Comparison of ENCODE assay signal across 27 cellular contexts in the genomic region with DNA sequence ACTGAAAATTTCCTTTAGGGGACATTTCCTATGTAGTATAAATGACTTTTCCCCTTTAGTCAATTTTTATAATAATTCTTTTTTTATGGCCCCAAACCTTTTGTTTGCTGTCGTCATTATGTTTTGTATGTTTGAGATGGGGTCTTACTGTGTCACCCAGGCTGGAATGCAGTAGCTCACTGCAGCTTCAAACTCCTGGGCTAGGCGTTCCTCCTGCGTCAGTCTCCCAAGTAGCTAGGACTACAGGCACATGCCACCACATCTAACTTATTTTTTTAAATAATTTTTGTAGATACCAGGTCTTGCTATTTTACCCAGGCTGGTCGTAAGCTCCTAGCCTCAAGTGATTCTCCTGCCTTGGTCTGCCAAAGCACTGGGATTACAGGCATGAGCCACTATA.
"Had no signal": no experiment of that assay in that cellular context is flagged by ENCODE, and none has a peak within 500 bp of the region (broad histone marks: within the 10 kb centered on the region; RNA-seq: fewer than 3 reads in every experiment).

No MANE protein-coding gene starts in this region.

- ATAC-seq: effector memory CD8-positive, alpha-beta T cell; natural killer cell had no signal

- H3K27ac ChIP-seq: breast epithelium, esophagus muscularis mucosa, left ventricle myocardium inferior, sigmoid colon, stomach, suprapubic skin, tibial nerve, WERI-Rb-1 had no signal

- H3K4me1 ChIP-seq: breast epithelium, esophagus muscularis mucosa, left ventricle myocardium inferior, sigmoid colon, stomach, suprapubic skin had no signal

- H3K36me3 ChIP-seq: breast epithelium, esophagus muscularis mucosa, left ventricle myocardium inferior, sigmoid colon, stomach, suprapubic skin, tibial nerve, WERI-Rb-1 had no signal

- H3K9me3 ChIP-seq: breast epithelium, esophagus muscularis mucosa, left ventricle myocardium inferior, sigmoid colon, stomach, suprapubic skin, tibial nerve had no signal

- H3K27me3 Mint-ChIP-seq: activated CD4-positive, alpha-beta T cell treated with anti-CD3 and anti-CD28 coated beads, Interleukin-2, amount 10 ng/mL, durations not matched to agents 7 days and 5 days; activated naive CD8-positive, alpha-beta T cell; central memory CD8-positive, alpha-beta T cell; effector memory CD8-positive, alpha-beta T cell; progenitor cell of endocrine pancreas had no signal

- H3K4me1 Mint-ChIP-seq: natural killer cell had no signal

- H3K27ac Mint-ChIP-seq: effector memory CD8-positive, alpha-beta T cell; natural killer cell; progenitor cell of endocrine pancreas; stimulated activated memory B cell treated with anti-CD40 and anti-IgM and Interleukin-4, amounts not matched to agents 10 μg/mL and 1 μg/mL and 100 μg/mL, for 72 hours had no signal

- H3K4me2 ChIP-seq: smooth muscle cell had no signal

- H3K4me3 ChIP-seq: breast epithelium, esophagus muscularis mucosa, left ventricle myocardium inferior, sigmoid colon, smooth muscle cell, stomach, suprapubic skin, tibial nerve had no signal

- H3K4me3 Mint-ChIP-seq: activated CD4-positive, alpha-beta T cell treated with anti-CD3 and anti-CD28 coated beads, Interleukin-2, amount 10 ng/mL, durations not matched to agents 7 days and 5 days; central memory CD8-positive, alpha-beta T cell; effector memory CD8-positive, alpha-beta T cell; mesothelial cell of epicardium; natural killer cell; stimulated activated memory B cell treated with anti-CD40 and anti-IgM and Interleukin-4, amounts not matched to agents 10 μg/mL and 1 μg/mL and 100 μg/mL, for 72 hours had no signal

- H3K27me3 ChIP-seq: breast epithelium, esophagus muscularis mucosa, sigmoid colon, stomach, suprapubic skin, tibial nerve had no signal

- H3K36me3 Mint-ChIP-seq: activated naive CD8-positive, alpha-beta T cell; mesothelial cell of epicardium; natural killer cell had no signal

- H3K9me3 Mint-ChIP-seq: activated CD4-positive, alpha-beta T cell treated with anti-CD3 and anti-CD28 coated beads, Interleukin-2, amount 10 ng/mL, durations not matched to agents 7 days and 5 days; effector memory CD8-positive, alpha-beta T cell; natural killer cell had no signal

- DNase-seq: activated CD4-positive, alpha-beta T cell treated with anti-CD3 and anti-CD28 coated beads, Interleukin-2, amount 10 ng/mL, durations not matched to agents 7 days and 5 days; activated CD4-positive, CD25-positive, alpha-beta regulatory T cell treated with anti-CD3 and anti-CD28 coated beads, Interleukin-2, amount 50 U/mL, for 72 hours; activated naive CD4-positive, alpha-beta T cell; activated T-cell treated with anti-CD3 and anti-CD28 coated beads, Interleukin-2, amount 50 U/mL, for 1 hour; amniotic stem cell; effector memory CD8-positive, alpha-beta T cell; glutamatergic neuron; hippocampal formation; kidney glomerular epithelial cell; left ventricle myocardium inferior; mammary epithelial cell; natural killer cell; retina; sigmoid colon; stimulated activated CD4-positive, alpha-beta T cell treated with anti-CD3 and anti-CD28 coated beads, Interleukin-15, amount 100 ng/mL, for 24 hours; stomach; WERI-Rb-1 had no signal
